In the genomic region with DNA sequence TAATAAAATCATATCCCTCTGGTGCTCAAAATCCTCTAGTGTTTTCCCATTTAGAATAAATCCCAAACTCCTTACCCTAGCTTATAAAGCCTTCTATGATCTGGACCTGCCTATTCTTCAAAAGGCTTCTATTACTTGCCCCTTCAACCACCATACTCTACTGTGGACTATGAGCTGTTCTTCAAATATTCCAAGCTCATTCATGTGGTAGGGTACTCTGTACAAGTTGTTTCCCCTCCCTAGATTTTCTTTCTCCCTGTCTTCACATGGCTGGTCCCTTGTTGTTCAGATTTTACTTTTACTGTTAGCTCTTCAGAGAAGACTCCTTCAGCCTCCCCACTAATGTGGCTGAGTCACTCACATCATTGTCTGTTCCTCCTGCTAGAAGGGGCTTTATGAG, we compare ENCODE assay signal across 30 cellular contexts.
A peak's percentile ranks its signal among the peaks of the same experiment; 100 is the strongest.
DNase-seq lines count a peak whose midpoint lies in the region; ATAC-seq, FAIRE-seq and TF ChIP-seq lines count a peak whose summit lies in the region.
"Had no signal": no experiment of that assay in that cellular context is flagged by ENCODE, and none has a peak within 500 bp of the region (broad histone marks: within the 10 kb centered on the region; RNA-seq: fewer than 3 reads in every experiment).

No MANE protein-coding gene starts in this region.

- H3K36me3 Mint-ChIP-seq in HFFc6 (ENCODE audit: low read depth), result peaks cover 5% of the 10 kb centered on the region
- H3K36me3 Mint-ChIP-seq: activated naive CD8-positive, alpha-beta T cell treated with anti-CD3 and anti-CD28 coated beads, Interleukin-2, amount 10 ng/mL, durations not matched to agents 7 days and 5 days; memory B cell; naive B cell; type B pancreatic cell had no signal

- H2AFZ ChIP-seq in H1 (ENCODE audit: low read length), result no peak overlapping the region

- H3K9ac ChIP-seq in H1 (replicated peaks in 1 of 4; ENCODE audit: extremely low read depth in 1 of 4, low read depth in 3 of 4, low read length in 3 of 4) (no peak overlapping the region), mesendoderm (ENCODE audit: low read length) (no peak overlapping the region), skeletal muscle satellite cell (ENCODE audit: low read depth, low read length) (peak overlapping the region; percentile 20)

- H3K9me3 ChIP-seq in H1 (ENCODE audit: insufficient read depth in 2 of 2, low read depth in 1 of 2, low read length in 1 of 2), result no peaks in the 10 kb centered on the region
- H3K9me3 ChIP-seq in skeletal muscle satellite cell (replicated peaks; ENCODE audit: low read length), result no peaks in the 10 kb centered on the region
- no peaks in the 10 kb centered on the region for H3K9me3 ChIP-seq in pancreas

- TF ChIP-seq RAD21 in H1 (IDR thresholded peaks at IDR 0.05 in 1 of 2, conservative IDR thresholded peaks at IDR 0.05 in 1 of 2; ENCODE audit: low read depth in 2 of 2, low read length in 2 of 2), result no peak

- H2BK120ac ChIP-seq in H1 (replicated peaks; ENCODE audit: low read depth, low read length), result no peak overlapping the region
- no peak overlapping the region for H2BK120ac ChIP-seq in mesendoderm (ENCODE audit: low read depth, low read length)

- H3K36me3 ChIP-seq in H1 (ENCODE audit: control insufficient read depth in 2 of 4, insufficient read depth in 4 of 4, low read length in 3 of 4) (no peaks in the 10 kb centered on the region), mesendoderm (ENCODE audit: control insufficient read depth, insufficient read depth, low read length) (no peaks in the 10 kb centered on the region), skeletal muscle satellite cell (ENCODE audit: insufficient read depth, low read length) (no peaks in the 10 kb centered on the region), pancreas (no peaks in the 10 kb centered on the region)

- POLR2A ChIA-PET in H1 (lab: Charles Lee; ENCODE audit: partially characterized antibody), result no interaction called here

- H3K4me1 ChIP-seq in H1 (replicated peaks in 1 of 4; ENCODE audit: control insufficient read depth in 3 of 4, insufficient read depth in 4 of 4, low read length in 3 of 4) (peaks cover 0 to 4% (median 0%) of the 10 kb centered on the region in 4 experiments; a peak in 1 of 7 replicates), mesendoderm (ENCODE audit: control insufficient read depth, low read depth, low read length) (no peaks in the 10 kb centered on the region), skeletal muscle satellite cell (ENCODE audit: control insufficient read depth, insufficient read depth, low read length) (peaks cover 66% of the 10 kb centered on the region), pancreas (no peaks in the 10 kb centered on the region)

- TF ChIP-seq CTCF in HFFc6 (IDR thresholded peaks at IDR 0.05) (no peak), H1 (IDR thresholded peaks at IDR 0.05; ENCODE audit: control extremely low read depth in 1 of 3, insufficient read depth in 1 of 3, low read depth in 1 of 3, low read length in 3 of 3) (no peak), pancreas (IDR thresholded peaks at IDR 0.05) (no peak)

- no peak overlapping the region for H2BK5ac ChIP-seq in H1 (ENCODE audit: low read depth, low read length)
- H2BK5ac ChIP-seq in mesendoderm (ENCODE audit: low read length), result no peak overlapping the region

- ATAC-seq in HG03196 (IDR thresholded peaks at IDR 0.05; ENCODE audit: unreplicated experiment) (no peak), HG03439 (IDR thresholded peaks at IDR 0.05; ENCODE audit: unreplicated experiment) (no peak), pancreas (no peak)
- ATAC-seq: HCT116, HepG2, PC-3 had no signal

- H4K91ac ChIP-seq in H1 (replicated peaks; ENCODE audit: insufficient read length, low read length), result no peak overlapping the region

- no peak for TF ChIP-seq POLR2A in H1 (IDR thresholded peaks at IDR 0.05; ENCODE audit: control extremely low read depth in 1 of 2, low read depth in 2 of 2, low read length in 2 of 2)

- 0 out of 2 replicates have a peak overlapping the region, but pooled peaks have one; percentile 1 for H2BK12ac ChIP-seq in H1 (ENCODE audit: low read depth, low read length)

- H3K4me3 ChIP-seq in H1 (ENCODE audit: extremely low read depth in 1 of 4, insufficient read depth in 2 of 4, low read depth in 3 of 4, low read length in 4 of 4) (no peak overlapping the region), mesendoderm (ENCODE audit: low read length) (no peak overlapping the region), skeletal muscle satellite cell (ENCODE audit: low read length) (no peak overlapping the region), pancreas (no peak overlapping the region)

- H3K4ac ChIP-seq in H1 (replicated peaks; ENCODE audit: insufficient read length, low read depth, low read length) (no peak overlapping the region), mesendoderm (ENCODE audit: low read depth, low read length) (no peak overlapping the region)

- H3K23me2 ChIP-seq in H1 (ENCODE audit: low read depth, low read length), result no peaks in the 10 kb centered on the region

- H3K79me1 ChIP-seq in H1 (ENCODE audit: low read depth, low read length) (no peaks in the 10 kb centered on the region), mesendoderm (ENCODE audit: low read length) (no peaks in the 10 kb centered on the region)

- no peak overlapping the region for H3K27ac ChIP-seq in H1 (ENCODE audit: low read depth, low read length)
- no peak overlapping the region for H3K27ac ChIP-seq in mesendoderm (ENCODE audit: low read depth, low read length)
- H3K27ac ChIP-seq in pancreas, result no peak overlapping the region
- H3K27ac ChIP-seq: C4-2B had no signal

- H3K23ac ChIP-seq in H1 (ENCODE audit: insufficient read length), result no peak overlapping the region
- H3K23ac ChIP-seq in mesendoderm (ENCODE audit: low read length), result peak overlapping the region; percentile 18

- H3K27me3 ChIP-seq in H1 (replicated peaks in 1 of 4; ENCODE audit: control insufficient read depth in 3 of 4, extremely low read depth in 1 of 4, insufficient read depth in 3 of 4, low read length in 3 of 4), result no peaks in the 10 kb centered on the region
- no peaks in the 10 kb centered on the region for H3K27me3 ChIP-seq in mesendoderm (ENCODE audit: insufficient read depth, low read length, poor library complexity)
- no peaks in the 10 kb centered on the region for H3K27me3 ChIP-seq in skeletal muscle satellite cell (ENCODE audit: control insufficient read depth, insufficient read depth, low read length)
- no peaks in the 10 kb centered on the region for H3K27me3 ChIP-seq in pancreas

- no peak overlapping the region for H2BK20ac ChIP-seq in H1 (ENCODE audit: low read length)

- no peaks in the 10 kb centered on the region; the same call in 1 of the 2 replicates for H3K27me3 Mint-ChIP-seq in HFFc6 (ENCODE audit: insufficient read depth)
- H3K27me3 Mint-ChIP-seq: central memory CD8-positive, alpha-beta T cell; type B pancreatic cell had no signal

- no peak overlapping the region for H3K18ac ChIP-seq in H1 (ENCODE audit: extremely low read depth, low read length)
- no peak overlapping the region for H3K18ac ChIP-seq in mesendoderm (ENCODE audit: low read length)

- H3K79me2 ChIP-seq in H1 (ENCODE audit: control insufficient read depth in 1 of 2, insufficient read depth in 2 of 2, low read length in 2 of 2), result no peaks in the 10 kb centered on the region
- H3K79me2 ChIP-seq in mesendoderm (ENCODE audit: control insufficient read depth, insufficient read depth, low read length), result no peaks in the 10 kb centered on the region

- peaks cover 84% of the 10 kb centered on the region for H3K4me1 Mint-ChIP-seq in HFFc6 (ENCODE audit: low read depth)
- H3K4me1 Mint-ChIP-seq: central memory CD8-positive, alpha-beta T cell had no signal

- H3K27ac Mint-ChIP-seq in HFFc6, result peak overlapping the region; percentile 45
- H3K27ac Mint-ChIP-seq: activated naive CD8-positive, alpha-beta T cell treated with anti-CD3 and anti-CD28 coated beads, Interleukin-2, amount 10 ng/mL, durations not matched to agents 7 days and 5 days; memory B cell; naive B cell; T-helper 2 cell treated with Interferon-gamma antibody and Interleukin-4, amounts not matched to agents 5 μg/mL and 100 μg/mL, for 36 hours; type B pancreatic cell had no signal

- H4K5ac ChIP-seq in H1 (ENCODE audit: insufficient read length, low read depth, low read length) (no peak overlapping the region), mesendoderm (ENCODE audit: low read length) (no peak overlapping the region)

- H3K56ac ChIP-seq in H1 (replicated peaks; ENCODE audit: insufficient read length, low read depth, low read length) (no peak overlapping the region), mesendoderm (ENCODE audit: low read length) (no peak overlapping the region)

- 0 out of 2 replicates have a peak overlapping the region, but pooled peaks have one; percentile 0 for H3K4me3 Mint-ChIP-seq in HFFc6
- H3K4me3 Mint-ChIP-seq: activated naive CD8-positive, alpha-beta T cell treated with anti-CD3 and anti-CD28 coated beads, Interleukin-2, amount 10 ng/mL, durations not matched to agents 7 days and 5 days; central memory CD8-positive, alpha-beta T cell; memory B cell; naive B cell; T-helper 2 cell treated with Interferon-gamma antibody and Interleukin-4, amounts not matched to agents 5 μg/mL and 100 μg/mL, for 36 hours; type B pancreatic cell had no signal

- FAIRE-seq in H1 (lab: Jason Lieb, UNC) (no peak), pancreas (lab: Jason Lieb, UNC) (no peak)
- FAIRE-seq: endometrium, GM18507, HepG2 had no signal

- CTCF ChIA-PET in H1 (lab: Charles Lee; ENCODE audit: partially characterized antibody), result interaction anchor here (0.9 to 1.7 kb wide), 5 partner anchors 9 to 108 kb away, joined by 3 to 8 read pairs (median 3); no protein-coding TSS in a partner anchor

- no peak overlapping the region for H2BK15ac ChIP-seq in H1 (ENCODE audit: low read length)
- H2BK15ac ChIP-seq in mesendoderm (replicated peaks; ENCODE audit: low read depth), result no peak overlapping the region

- DNase-seq in HFFc6 (no peak), H1 (ENCODE audit: low read depth in 1 of 2, low spot score in 2 of 2) (no peak), mesendoderm (no peak), pancreas (no peak)
- DNase-seq: activated CD8-positive, alpha-beta memory T cell treated with anti-CD3 and anti-CD28 coated beads for 24 hours; activated gamma-delta T cell; activated naive CD8-positive, alpha-beta T cell treated with anti-CD3 and anti-CD28 coated beads, Interleukin-2, amount 10 ng/mL, durations not matched to agents 7 days and 5 days; activated T-cell treated with anti-CD3 and anti-CD28 coated beads, Interleukin-2, amount 50 U/mL, for 1 hour; DMS79 treated with DMSO at 0.1 percent for 48 hours; naive B cell; NCI-H1694 treated with DMSO at 0.1 percent for 48 hours; NCI-H2171; NCI-H510A treated with DMSO at 0.1 percent for 48 hours; NK-92 treated with Interleukin-12 subunit alpha and Interleukin-12 subunit beta, amount 100 ng/mL, for 24 hours; occipital lobe; PC-3; retina; stimulated activated CD4-positive, alpha-beta T cell treated with anti-CD3 and anti-CD28 coated beads, Interleukin-2, amount 100 ng/mL, for 48 hours had no signal

- H2AK5ac ChIP-seq in H1 (ENCODE audit: low read depth, low read length), result no peak overlapping the region
- no peak overlapping the region for H2AK5ac ChIP-seq in mesendoderm (ENCODE audit: low read length)

- H3K4me2 ChIP-seq in H1 (ENCODE audit: insufficient read depth in 1 of 2, low read depth in 2 of 2, low read length in 2 of 2) (no peak overlapping the region), mesendoderm (ENCODE audit: low read length) (no peak overlapping the region), skeletal muscle satellite cell (ENCODE audit: low read length) (no peak overlapping the region)

- no peak overlapping the region for H3K14ac ChIP-seq in H1 (ENCODE audit: insufficient read length)

- no peaks in the 10 kb centered on the region for H4K20me1 ChIP-seq in H1 (replicated peaks in 1 of 2; ENCODE audit: control insufficient read depth in 1 of 2, insufficient read depth in 2 of 2, low read length in 2 of 2)

- no peak for TF ChIP-seq EP300 in H1 (IDR thresholded peaks at IDR 0.05; ENCODE audit: borderline replicate concordance in 1 of 2, low read depth in 2 of 2, low read length in 2 of 2)

- intact Hi-C loops in pancreas (cut with DNase I), result loop anchor here in 1 of 3 donors (10.0 kb wide), 1 partner anchor 87 kb away; no protein-coding TSS in a partner anchor

- H4K8ac ChIP-seq in H1 (ENCODE audit: extremely low read depth, insufficient read depth, low read length) (no peak overlapping the region), mesendoderm (ENCODE audit: low read depth, low read length) (no peak overlapping the region)

- H3K9me3 Mint-ChIP-seq in HFFc6, result no peaks in the 10 kb centered on the region
- H3K9me3 Mint-ChIP-seq: activated naive CD8-positive, alpha-beta T cell treated with anti-CD3 and anti-CD28 coated beads, Interleukin-2, amount 10 ng/mL, durations not matched to agents 7 days and 5 days; central memory CD8-positive, alpha-beta T cell; memory B cell; naive B cell; T-helper 2 cell treated with Interferon-gamma antibody and Interleukin-4, amounts not matched to agents 5 μg/mL and 100 μg/mL, for 36 hours; type B pancreatic cell had no signal
